11 cellular contexts compared by ENCODE assay signal in the genomic region with DNA sequence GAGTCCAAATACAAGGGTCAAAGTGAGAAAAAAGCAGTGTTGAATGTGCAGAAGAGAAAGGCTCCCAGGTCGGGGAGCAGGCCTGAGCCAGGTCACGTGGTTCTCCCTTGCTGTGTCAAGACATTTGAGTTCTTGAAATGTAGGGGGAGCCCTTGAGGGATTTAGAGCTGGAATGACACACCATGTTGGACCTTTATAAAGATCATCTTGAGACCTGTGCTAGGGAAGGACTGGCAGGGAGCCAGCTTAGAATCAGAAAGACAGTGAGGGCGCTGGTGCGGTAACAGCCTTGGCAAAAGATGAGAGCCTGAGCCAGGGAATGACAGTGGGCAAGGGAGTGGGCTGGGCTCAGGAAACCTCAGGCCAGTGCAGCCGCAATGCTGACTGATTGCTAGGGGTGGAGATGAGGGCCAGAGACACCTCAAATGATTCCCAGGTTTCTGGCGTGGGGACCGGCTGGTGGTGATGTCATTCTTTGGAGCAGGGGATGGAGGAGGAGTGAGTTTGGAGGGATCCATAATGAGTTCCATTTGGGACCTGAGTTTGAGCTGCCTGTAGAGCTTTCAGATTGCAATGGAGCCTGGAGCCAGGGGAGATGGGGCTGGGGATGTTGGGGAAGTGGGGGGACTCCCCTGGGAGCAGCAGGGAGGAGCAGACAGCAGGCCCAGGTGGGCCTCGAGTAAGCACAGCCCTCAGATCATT.
A peak's percentile ranks its signal among the peaks of the same experiment; 100 is the strongest.
DNase-seq lines count a peak whose midpoint lies in the region; ATAC-seq, FAIRE-seq and TF ChIP-seq lines count a peak whose summit lies in the region.
"Had no signal": no experiment of that assay in that cellular context is flagged by ENCODE, and none has a peak within 500 bp of the region (broad histone marks: within the 10 kb centered on the region; RNA-seq: fewer than 3 reads in every experiment).

No MANE protein-coding gene starts in this region.

- peaks cover 9% of the 10 kb centered on the region for H3K4me1 Mint-ChIP-seq in brain
- peaks cover 6% of the 10 kb centered on the region for H3K4me1 Mint-ChIP-seq in T-helper 17 cell

- no peak for DNase-seq in AG09309 (ENCODE audit: low read depth)
- peak; percentile 31 for DNase-seq in H4 (ENCODE audit: low spot score)
- DNase-seq in right lobe of liver: peak; percentile 7 to 37 (median 32)
- no peak for DNase-seq in effector memory CD4-positive, alpha-beta T cell
- no peak for DNase-seq in stimulated activated CD4-positive, alpha-beta T cell treated with anti-CD3 and anti-CD28 coated beads, Interleukin-2, amount 100 ng/mL, for 48 hours
- DNase-seq in H54 (ENCODE audit: insufficient read length, low spot score): no peak
- DNase-seq in T-helper 17 cell: no peak

- intact Hi-C loops in right lobe of liver (cut with DNase I): no loop called here

- H3K36me3 Mint-ChIP-seq in brain: no peaks in the 10 kb centered on the region
- H3K36me3 Mint-ChIP-seq in T-helper 17 cell (ENCODE audit: low read depth): peaks cover 3% of the 10 kb centered on the region
- H3K36me3 Mint-ChIP-seq: IgD-negative memory B cell, memory B cell had no signal

- H3K4me3 ChIP-seq in AG09309 (ENCODE audit: control insufficient read depth, low read depth, low read length): no peak overlapping the region
- no peak overlapping the region for H3K4me3 ChIP-seq in right lobe of liver
- H3K4me3 ChIP-seq in effector memory CD4-positive, alpha-beta T cell (ENCODE audit: insufficient read depth, low read depth, low read length, poor library complexity, severe bottlenecking): no peak overlapping the region

- no peaks in the 10 kb centered on the region for H3K27me3 ChIP-seq in right lobe of liver
- no peaks in the 10 kb centered on the region for H3K27me3 ChIP-seq in effector memory CD4-positive, alpha-beta T cell (replicated peaks; ENCODE audit: control insufficient read depth, insufficient read depth, low read length, poor library complexity, severe bottlenecking)

- no peak overlapping the region for H3K27ac ChIP-seq in right lobe of liver
- H3K27ac ChIP-seq in effector memory CD4-positive, alpha-beta T cell (ENCODE audit: insufficient read depth, low read length, poor library complexity, severe bottlenecking): no peak overlapping the region

- H3K27me3 Mint-ChIP-seq in brain (peaks cover 9% of the 10 kb centered on the region), T-helper 17 cell (peaks cover 12% of the 10 kb centered on the region)
- H3K27me3 Mint-ChIP-seq: IgD-negative memory B cell had no signal

- H3K9me3 ChIP-seq in right lobe of liver (no peaks in the 10 kb centered on the region), T-helper 17 cell (ENCODE audit: control insufficient read depth, low read length, poor library complexity, severe bottlenecking) (no peaks in the 10 kb centered on the region)
- no peaks in the 10 kb centered on the region for H3K9me3 ChIP-seq in effector memory CD4-positive, alpha-beta T cell (ENCODE audit: control insufficient read depth, low read length)

- H3K36me3 ChIP-seq in right lobe of liver: no peaks in the 10 kb centered on the region
- H3K36me3 ChIP-seq in effector memory CD4-positive, alpha-beta T cell (ENCODE audit: control insufficient read depth, insufficient read depth, low read length): no peaks in the 10 kb centered on the region

- no peak for FAIRE-seq in H54 (lab: Jason Lieb, UNC)

- no peaks in the 10 kb centered on the region for H3K4me1 ChIP-seq in right lobe of liver
- no peaks in the 10 kb centered on the region for H3K4me1 ChIP-seq in effector memory CD4-positive, alpha-beta T cell (ENCODE audit: control insufficient read depth, insufficient read depth, low read length, poor library complexity, severe bottlenecking)

- TF ChIP-seq POLR2A in right lobe of liver (IDR thresholded peaks at IDR 0.05): no peak
- TF ChIP-seq POLR2A in H54 (IDR thresholded peaks at IDR 0.05; ENCODE audit: low read depth, low read length): no peak

- TF ChIP-seq CTCF in AG09309 (IDR thresholded peaks at IDR 0.05; ENCODE audit: control insufficient read depth, insufficient read depth, low read depth, low read length, missing control alignments) (peak; percentile 9), brain (conservative IDR thresholded peaks at IDR 0.05) (peak; percentile 20 to 24), right lobe of liver (IDR thresholded peaks at IDR 0.05) (no peak)

- H3K4me3 Mint-ChIP-seq in brain (no peak overlapping the region), T-helper 17 cell (no peak overlapping the region)
- H3K4me3 Mint-ChIP-seq: memory B cell had no signal

- H3K27ac Mint-ChIP-seq in brain: peak overlapping the region in 4 of 5 experiments; percentile 33 to 64 (median 48)
- no peak overlapping the region for H3K27ac Mint-ChIP-seq in T-helper 17 cell
- H3K27ac Mint-ChIP-seq: IgD-negative memory B cell, memory B cell had no signal

- H3K9me3 Mint-ChIP-seq in brain: peaks cover 0 to 7% (median 0%) of the 10 kb centered on the region in 5 experiments
- H3K9me3 Mint-ChIP-seq: IgD-negative memory B cell, memory B cell had no signal

- 85% methylated on average over 3 of the region's 8 CpGs for WGBS in right lobe of liver (ENCODE audit: insufficient coverage, low coverage, low lambda C conversion rate, missing lambda C conversion rate)

- ATAC-seq in right lobe of liver (no peak), T-helper 17 cell (no peak)
- ATAC-seq: Panc1 had no signal

Comparison
In these comparisons a context has a peak if more than half of its experiments do, and no peak if none do; other contexts are left out.
1. DNase-seq: peak in H4 (single experiment) and right lobe of liver (3 of 3); none in AG09309 (single experiment), effector memory CD4-positive, alpha-beta T cell (0 of 3), stimulated activated CD4-positive, alpha-beta T cell treated with anti-CD3 and anti-CD28 coated beads, Interleukin-2, amount 100 ng/mL, for 48 hours (0 of 2), H54 (single experiment) and T-helper 17 cell (0 of 3).
2. CTCF ChIP-seq: peak in AG09309 (single experiment) and brain (2 of 2); none in right lobe of liver (0 of 4).